In genomic region chr14:93669632-93670031, GRCh38 we compare ENCODE assay signal across 6 cellular contexts.
"Had no signal": no experiment of that assay in that cellular context is flagged by ENCODE, and none has a peak within 500 bp of the region (broad histone marks: within the 10 kb centered on the region; RNA-seq: fewer than 3 reads in every experiment).

No MANE protein-coding gene starts in this region.

- H3K4me1 Mint-ChIP-seq: IgD-negative memory B cell had no signal

- H3K4me3 Mint-ChIP-seq: IgD-negative memory B cell had no signal

- DNase-seq: IMR-90, KBM-7 had no signal

- H3K4me3 ChIP-seq: K562 had no signal

- H3K27ac Mint-ChIP-seq: IgD-negative memory B cell had no signal

- FAIRE-seq: HTR-8/SVneo, K562 had no signal

- H3K27ac ChIP-seq: HL-60 had no signal

- ATAC-seq: K562 had no signal
